Comparison of ENCODE assay signal across 8 cellular contexts in genomic region chr17:7014995-7015586, GRCh38. TPM values are rescaled to one million over a fixed set of nuclear protein-coding genes. Genes with fewer than 3 reads are reported as not detected.
A peak's percentile ranks its signal among the peaks of the same experiment; 100 is the strongest.
DNase-seq lines count a peak whose midpoint lies in the region; ATAC-seq and TF ChIP-seq lines count a peak whose summit lies in the region.

No MANE protein-coding gene starts in this region.

- H3K27ac ChIP-seq in RWPE1 = peak overlapping the region; percentile 95
- H3K27ac ChIP-seq in iPS-18a (ENCODE audit: low read length) = no peak overlapping the region

- in situ Hi-C loops in G401 (cut with HindIII; ENCODE audit: low sequenced_read_pairs) = no loop called here

- H3K27me3 ChIP-seq in iPS-18a (ENCODE audit: control insufficient read depth, insufficient read depth, low read length) = no peaks in the 10 kb centered on the region

- ATAC-seq in HG02759 (IDR thresholded peaks at IDR 0.05; ENCODE audit: unreplicated experiment) = peak; percentile 20

- peak; percentile 41; the same call in 1 of the 2 replicates for TF ChIP-seq CTCF in RWPE1 (conservative IDR thresholded peaks at IDR 0.05; ENCODE audit: low read depth)

- peak overlapping the region; percentile 72 for H3K9ac ChIP-seq in iPS-18a (ENCODE audit: low read length)

- no peak for DNase-seq in RWPE1 (ENCODE audit: low spot score)
- DNase-seq in activated naive CD4-positive, alpha-beta T cell treated with anti-CD3 and anti-CD28 coated beads, Interleukin-2, amount 50 U/mL, for 16 hours = peak; percentile 61
- DNase-seq in stimulated activated CD4-positive, alpha-beta T cell treated with anti-CD3 and anti-CD28 coated beads, Interleukin-1b, Interleukin-23, amount 100 ng/mL, for 4 hours (ENCODE audit: low read depth in 2 of 2) = peak; percentile 54 to 59
- DNase-seq in G401 (ENCODE audit: low spot score) = no peak
- DNase-seq in NCI-H146 treated with DMSO at 0.1 percent for 48 hours (lab: John Stamatoyannopoulos, UW; ENCODE audit: unreplicated experiment) = no peak

- peak overlapping the region; percentile 87 for H3K4me3 ChIP-seq in iPS-18a (ENCODE audit: low read length)

- no peaks in the 10 kb centered on the region for H3K9me3 ChIP-seq in iPS-18a (ENCODE audit: control insufficient read depth, low read depth, low read length)

- POLR2A ChIA-PET in RWPE1 (lab: Yijun Ruan, JAX; ENCODE audit: low non-redundant PET) = no interaction called here

- H3K4me1 ChIP-seq in iPS-18a (ENCODE audit: control insufficient read depth, low read depth, low read length) = peaks cover 10% of the 10 kb centered on the region

- peaks cover 11% of the 10 kb centered on the region for H3K36me3 ChIP-seq in iPS-18a (ENCODE audit: control insufficient read depth, low read depth, low read length)

- TF ChIP-seq POLR2A in GM15510 (IDR thresholded peaks at IDR 0.05; ENCODE audit: borderline replicate concordance, extremely low read depth, insufficient read length) = peak; percentile 65

- CTCF ChIA-PET in RWPE1 (lab: Yijun Ruan, JAX) = interaction anchor here (0.5 kb wide), 1 partner anchor 395 kb away, joined by 3 read pairs; no protein-coding TSS in a partner anchor

RNA-seq across cellular contexts. Expression of gene RNASEK, which starts 2.7 kb away (rescaled TPM):
- total RNA-seq in G401 (2014; rRNA removed; shearing (Covaris generic)) = 189 and 195 TPM in 2 replicates

RNA-seq across cellular contexts. Expression of gene BCL6B, which starts 7.8 kb away (rescaled TPM):
- not detected in 2 replicates for total RNA-seq in G401 (2014; rRNA removed; shearing (Covaris generic))

RNA-seq across cellular contexts. Expression of gene ALOX12, which starts 19.2 kb away (rescaled TPM):
- not detected in 2 replicates for total RNA-seq in G401 (2014; rRNA removed; shearing (Covaris generic))

RNA-seq across cellular contexts. Expression of gene SLC16A13, which starts 20.7 kb away (rescaled TPM):
- total RNA-seq in G401 (2014; rRNA removed; shearing (Covaris generic)) = 5.3 and 9.8 TPM in 2 replicates

RNA-seq across cellular contexts. Expression of gene SLC16A11, which starts 28.8 kb away (rescaled TPM):
- not detected in 2 replicates for total RNA-seq in G401 (2014; rRNA removed; shearing (Covaris generic))

Comparison
In these comparisons a context has a peak if more than half of its experiments do, and no peak if none do; other contexts are left out.
1. DNase-seq: peak in activated naive CD4-positive, alpha-beta T cell treated with anti-CD3 and anti-CD28 coated beads, Interleukin-2, amount 50 U/mL, for 16 hours (single experiment) and stimulated activated CD4-positive, alpha-beta T cell treated with anti-CD3 and anti-CD28 coated beads, Interleukin-1b, Interleukin-23, amount 100 ng/mL, for 4 hours (2 of 2); none in RWPE1 (single experiment), G401 (single experiment) and NCI-H146 treated with DMSO at 0.1 percent for 48 hours (single experiment).